ENCODE assay signal across 1 cellular context in genomic region chr2:151853070-151853758, GRCh38.
TF ChIP-seq lines count a peak whose summit lies in the region.

No MANE protein-coding gene starts in this region.

TF ChIP-seq in HepG2, 621 proteins besides CTCF, POLR2A, EP300 and RAD21 (continued from another document and continues in another):
- TF ChIP-seq ZNF18 (CRISPR knock-in tag; IDR thresholded peaks at IDR 0.05; ENCODE audit: insufficient replicate concordance) (no peak), ZNF709 (CRISPR knock-in tag; IDR thresholded peaks at IDR 0.05) (0 out of 2 replicates have a peak, but pooled peaks have one; percentile 56), JDP2 (CRISPR knock-in tag; IDR thresholded peaks at IDR 0.05; ENCODE audit: borderline replicate concordance) (no peak), ZNF503 (CRISPR knock-in tag; IDR thresholded peaks at IDR 0.05) (no peak), SKIL (CRISPR knock-in tag; IDR thresholded peaks at IDR 0.05; ENCODE audit: borderline replicate concordance) (no peak), ISL2 (CRISPR knock-in tag; IDR thresholded peaks at IDR 0.05) (0 out of 2 replicates have a peak, but pooled peaks have one; percentile 43), MYC (CRISPR knock-in tag; IDR thresholded peaks at IDR 0.05; ENCODE audit: borderline replicate concordance) (no peak), ZNF282 (IDR thresholded peaks at IDR 0.05; ENCODE audit: partially characterized antibody) (no peak), CHD2 (IDR thresholded peaks at IDR 0.05; ENCODE audit: low read depth, low read length) (no peak), CSRNP1 (CRISPR knock-in tag; IDR thresholded peaks at IDR 0.05) (no peak), SRSF9 (IDR thresholded peaks at IDR 0.05; ENCODE audit: borderline replicate concordance, insufficient read depth, low read depth, low read length, poor library complexity, severe bottlenecking) (no peak), SNAPC5 (CRISPR knock-in tag; IDR thresholded peaks at IDR 0.05; ENCODE audit: borderline replicate concordance) (no peak), ATF2 (CRISPR knock-in tag; IDR thresholded peaks at IDR 0.05) (no peak), ZNF383 (CRISPR knock-in tag; IDR thresholded peaks at IDR 0.05; ENCODE audit: borderline replicate concordance) (no peak), PATZ1 (CRISPR knock-in tag; IDR thresholded peaks at IDR 0.05) (peak; percentile 16; the same call in 1 of the 2 replicates), KLF6 (CRISPR knock-in tag; IDR thresholded peaks at IDR 0.05) (no peak), ZNF761 (CRISPR knock-in tag; conservative IDR thresholded peaks at IDR 0.05) (no peak), RXRA (CRISPR knock-in tag; IDR thresholded peaks at IDR 0.05) (no peak), PBX2 (CRISPR knock-in tag; IDR thresholded peaks at IDR 0.05) (no peak), ZNF775 (CRISPR knock-in tag; IDR thresholded peaks at IDR 0.05; ENCODE audit: borderline replicate concordance) (0 out of 2 replicates have a peak, but pooled peaks have one; percentile 50), ZNF781 (CRISPR knock-in tag; IDR thresholded peaks at IDR 0.05; ENCODE audit: borderline replicate concordance, not compliant biosample characterization) (no peak), ZNF292 (CRISPR knock-in tag; IDR thresholded peaks at IDR 0.05; ENCODE audit: borderline replicate concordance, low read depth) (no peak), RNF2 (conservative IDR thresholded peaks at IDR 0.05; ENCODE audit: low read depth) (no peak), ZFP36L1 (CRISPR knock-in tag; IDR thresholded peaks at IDR 0.05) (no peak), NCOR1 (IDR thresholded peaks at IDR 0.05; ENCODE audit: borderline replicate concordance, low read length) (no peak; the same call in 1 of the 2 replicates), NFRKB (IDR thresholded peaks at IDR 0.05) (no peak), ATM (IDR thresholded peaks at IDR 0.05; ENCODE audit: borderline replicate concordance) (no peak), KLF16 (CRISPR knock-in tag; IDR thresholded peaks at IDR 0.05) (0 out of 4 replicates have a peak, but pooled peaks of 1 of the 2 experiments have one; percentile 48), HDAC1 (CRISPR knock-in tag; IDR thresholded peaks at IDR 0.05) (no peak), ZKSCAN1 (IDR thresholded peaks at IDR 0.05; ENCODE audit: low read length) (no peak), TCF12 (IDR thresholded peaks at IDR 0.05) (no peak), TCF12 (CRISPR knock-in tag; IDR thresholded peaks at IDR 0.05) (no peak), ZFP82 (CRISPR knock-in tag; IDR thresholded peaks at IDR 0.05; ENCODE audit: borderline replicate concordance) (no peak), GRHL1 (CRISPR knock-in tag; conservative IDR thresholded peaks at IDR 0.05) (no peak), GMEB1 (CRISPR knock-in tag; IDR thresholded peaks at IDR 0.05; ENCODE audit: borderline replicate concordance) (no peak), TBL1XR1 (IDR thresholded peaks at IDR 0.05; ENCODE audit: borderline replicate concordance, low read length, partially characterized antibody) (no peak), HNRNPUL1 (IDR thresholded peaks at IDR 0.05; ENCODE audit: low read depth, low read length) (no peak), ZMAT3 (CRISPR knock-in tag; conservative IDR thresholded peaks at IDR 0.05) (no peak), ZNF17 (CRISPR knock-in tag; IDR thresholded peaks at IDR 0.05) (no peak), ZFP1 (CRISPR knock-in tag; IDR thresholded peaks at IDR 0.05) (no peak; the same call in 1 of the 2 replicates), THAP7 (CRISPR knock-in tag; IDR thresholded peaks at IDR 0.05) (no peak), RELA (CRISPR knock-in tag; IDR thresholded peaks at IDR 0.05) (no peak), ZNF614 (CRISPR knock-in tag; IDR thresholded peaks at IDR 0.05; ENCODE audit: borderline replicate concordance) (no peak), ZNF562 (CRISPR knock-in tag; IDR thresholded peaks at IDR 0.05; ENCODE audit: borderline replicate concordance) (no peak), ZNF143 (CRISPR knock-in tag; IDR thresholded peaks at IDR 0.05) (no peak), ATF4 (CRISPR knock-in tag; IDR thresholded peaks at IDR 0.05) (no peak), KLF15 (CRISPR knock-in tag; IDR thresholded peaks at IDR 0.05; ENCODE audit: borderline replicate concordance) (no peak), ZNF432 (CRISPR knock-in tag; IDR thresholded peaks at IDR 0.05; ENCODE audit: borderline replicate concordance) (no peak), TOE1 (CRISPR knock-in tag; IDR thresholded peaks at IDR 0.05) (no peak), ARNT2 (CRISPR knock-in tag; IDR thresholded peaks at IDR 0.05; ENCODE audit: low read depth) (no peak)
